ENCODE assay signal across 8 cellular contexts in the genomic region with DNA sequence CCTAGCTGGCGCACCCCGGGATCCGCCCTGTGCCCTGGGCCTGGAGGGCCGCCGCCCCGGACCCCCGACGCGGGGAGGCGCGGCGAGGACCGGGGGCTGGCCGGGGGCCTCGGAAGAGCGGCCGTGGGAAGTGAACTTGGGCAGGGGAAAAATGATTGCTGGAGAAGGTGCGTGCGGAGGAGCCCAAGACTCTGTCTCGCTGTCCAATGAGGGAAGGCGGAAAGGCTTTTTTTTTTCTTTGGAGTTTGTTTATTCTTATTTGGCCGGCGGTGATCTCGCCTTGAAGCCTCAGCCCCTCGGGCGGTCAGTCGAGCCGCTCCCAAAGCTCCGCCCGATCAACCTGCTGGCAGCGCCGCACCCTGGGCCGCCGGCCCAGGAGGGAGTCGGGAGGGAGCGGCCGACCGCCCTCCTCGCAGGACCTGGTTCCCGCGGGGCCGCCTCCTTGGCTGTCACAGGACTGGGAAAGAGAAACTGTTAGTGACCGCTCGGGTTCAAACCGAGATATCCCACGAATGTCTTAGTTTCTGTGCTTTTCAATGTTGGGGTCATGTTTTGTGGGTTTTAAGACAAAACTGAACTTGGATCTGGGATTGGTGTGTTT. TPM values are rescaled to one million over a fixed set of nuclear protein-coding genes. Genes with fewer than 3 reads are reported as not detected.
DNase-seq lines count a peak whose midpoint lies in the region; ATAC-seq, FAIRE-seq and TF ChIP-seq lines count a peak whose summit lies in the region.

No MANE protein-coding gene starts in this region.

- dilution Hi-C loops in IMR-90 (cut with HindIII; ENCODE audit: low sequenced_read_pairs, unreplicated experiment) (no loop called here), keratinocyte (cut with MboI; ENCODE audit: extremely low pct_ligation_motif_present, low sequenced_read_pairs) (no loop called here)

- no peak for TF ChIP-seq RAD21 in IMR-90 (IDR thresholded peaks at IDR 0.05; ENCODE audit: low read length)

- DNase-seq in IMR-90 (peak; percentile 54), WTC11 (ENCODE audit: low spot score) (peak; percentile 43), keratinocyte (ENCODE audit: low read depth, low spot score) (no peak), putamen (ENCODE audit: low spot score) (no peak), NCI-H2107 treated with DMSO at 0.1 percent for 48 hours (lab: John Stamatoyannopoulos, UW; ENCODE audit: unreplicated experiment) (no peak)
- DNase-seq in central memory CD8-positive, alpha-beta T cell (ENCODE audit: low spot score in 2 of 2): no peak
- peak; percentile 37 for DNase-seq in stimulated activated CD4-positive, alpha-beta T cell treated with anti-CD3 and anti-CD28 coated beads, Interleukin-12 subunit alpha, Interleukin-12 subunit beta, amount 100 ng/mL, for 4 hours

- H3K4me1 ChIP-seq in IMR-90 (ENCODE audit: control insufficient read depth, insufficient read depth, low read length): no peaks in the 10 kb centered on the region
- H3K4me1 ChIP-seq in keratinocyte (ENCODE audit: control insufficient read depth, extremely low read depth, insufficient read depth, low read length): peaks cover 14% of the 10 kb centered on the region

- H3K4me3 ChIP-seq in GM12875 (ENCODE audit: low read depth, low read length): peak overlapping the region; percentile 94
- peak overlapping the region; percentile 69 for H3K4me3 ChIP-seq in IMR-90 (ENCODE audit: insufficient read depth, low read depth, low read length)
- H3K4me3 ChIP-seq in keratinocyte (ENCODE audit: control insufficient read depth in 2 of 3, extremely low read depth in 1 of 3, insufficient read depth in 2 of 3, low read depth in 1 of 3, low read length in 3 of 3): peak overlapping the region; percentile 79 to 92 (median 85)

- BruUV-seq in IMR-90 (replicated peaks; lab: Mats Ljungman, UMichigan): no TSS peak

- H2BK20ac ChIP-seq in IMR-90 (ENCODE audit: low read depth, low read length): no peak overlapping the region

- H3K23ac ChIP-seq in IMR-90 (ENCODE audit: low read depth, low read length): peak overlapping the region; percentile 96; the same call in 1 of the 2 replicates

- peak overlapping the region; percentile 22; the same call in 1 of the 2 replicates for H2AK5ac ChIP-seq in IMR-90 (ENCODE audit: low read depth, low read length)

- H4K20me1 ChIP-seq in IMR-90 (ENCODE audit: insufficient read depth, low read length): peaks cover 21% of the 10 kb centered on the region
- H4K20me1 ChIP-seq in keratinocyte (ENCODE audit: control insufficient read depth, extremely low read depth, insufficient read depth, low read length): peaks cover 4% of the 10 kb centered on the region

- WGBS in IMR-90 (ENCODE audit: extremely low coverage in 2 of 2, insufficient read length in 1 of 2), 2 experiments: 0% methylated on average over 10 of the region's 46 CpGs; no CpG with 5 or more reads in 1 of the 2 experiments

- peaks cover 55% of the 10 kb centered on the region for H3K79me2 ChIP-seq in keratinocyte (ENCODE audit: control insufficient read depth, insufficient read depth, low read length)

- peak overlapping the region; percentile 43; the same call in 1 of the 2 replicates for H2BK120ac ChIP-seq in IMR-90 (ENCODE audit: low read depth, low read length)

- POLR2A ChIA-PET in IMR-90 (lab: Charles Lee; ENCODE audit: unreplicated experiment): interaction anchor here (0.7 kb wide), 1 partner anchor 1355 kb away, joined by 5 read pairs; no protein-coding TSS in a partner anchor
- POLR2A ChIA-PET in WTC11 (lab: Charles Lee): no interaction called here

- intact Hi-C loops in IMR-90 (cut with micrococcal nuclease): loop anchor here (5.0 kb wide), 4 partner anchors 88 to 1112 kb away; no protein-coding TSS in a partner anchor

- H2AFZ ChIP-seq in IMR-90 (replicated peaks; ENCODE audit: low read length, poor library complexity) (peak overlapping the region; percentile 83), keratinocyte (ENCODE audit: control insufficient read depth, low read length) (peak overlapping the region; percentile 34)

- H3K9me3 Mint-ChIP-seq in WTC11: no peaks in the 10 kb centered on the region
- no peaks in the 10 kb centered on the region for H3K9me3 Mint-ChIP-seq in central memory CD8-positive, alpha-beta T cell

- peak overlapping the region; percentile 69; the same call in 1 of the 2 replicates for H3K4ac ChIP-seq in IMR-90 (ENCODE audit: low read depth, low read length)

- H2BK15ac ChIP-seq in IMR-90 (ENCODE audit: low read depth, low read length): peak overlapping the region; percentile 27; the same call in 1 of the 3 replicates

- H3K27ac ChIP-seq in IMR-90 (ENCODE audit: insufficient read depth, low read length) (peak overlapping the region; percentile 78), keratinocyte (ENCODE audit: control insufficient read depth, insufficient read depth, low read length) (peak overlapping the region; percentile 98)

- in situ Hi-C loops in IMR-90 (cut with MboI; ENCODE audit: low sequenced_read_pairs): loop anchor here (10.0 to 25.0 kb wide), 4 partner anchors 682 to 1350 kb away; partner anchors contain the start of gene FAM200B

- peak overlapping the region in 1 of 2 experiments; percentile 76; a peak in 1 of 4 replicates for H4K8ac ChIP-seq in IMR-90 (ENCODE audit: low read depth in 2 of 2, low read length in 2 of 2)

- 0 out of 2 replicates have a peak overlapping the region, but pooled peaks have one; percentile 29 for H4K91ac ChIP-seq in IMR-90 (ENCODE audit: insufficient read depth, low read depth, low read length)

- peaks cover 26% of the 10 kb centered on the region for H3K27me3 Mint-ChIP-seq in WTC11 (ENCODE audit: low read depth)
- H3K27me3 Mint-ChIP-seq in central memory CD8-positive, alpha-beta T cell: no peaks in the 10 kb centered on the region

- peak overlapping the region; percentile 87; the same call in 1 of the 2 replicates for H3K14ac ChIP-seq in IMR-90 (replicated peaks; ENCODE audit: low read depth, low read length)

- no peak overlapping the region for H3K27ac Mint-ChIP-seq in WTC11
- H3K27ac Mint-ChIP-seq in central memory CD8-positive, alpha-beta T cell (ENCODE audit: low read depth): peak overlapping the region; percentile 82

- peak overlapping the region; percentile 90; the same call in 1 of the 2 replicates for H3K4me2 ChIP-seq in IMR-90 (ENCODE audit: low read depth, low read length)
- H3K4me2 ChIP-seq in keratinocyte (ENCODE audit: control insufficient read depth, extremely low read depth, insufficient read depth, low read depth, low read length): peak overlapping the region; percentile 94

- H4K5ac ChIP-seq in IMR-90 (ENCODE audit: low read depth, low read length): peak overlapping the region; percentile 19; the same call in 1 of the 2 replicates

- H3K56ac ChIP-seq in IMR-90 (ENCODE audit: extremely low read depth, insufficient read depth, low read length): peak overlapping the region; percentile 87; the same call in 1 of the 2 replicates

- no peaks in the 10 kb centered on the region for H3K36me3 Mint-ChIP-seq in WTC11
- peaks cover 41% of the 10 kb centered on the region for H3K36me3 Mint-ChIP-seq in central memory CD8-positive, alpha-beta T cell (ENCODE audit: insufficient read depth)

- peak overlapping the region; percentile 88 for H2AK9ac ChIP-seq in IMR-90 (replicated peaks; ENCODE audit: low read depth, low read length, poor library complexity)

- no peak for FAIRE-seq in keratinocyte (lab: Jason Lieb, UNC)

- H3K27me3 ChIP-seq in IMR-90 (ENCODE audit: control insufficient read depth, insufficient read depth, low read length) (no peaks in the 10 kb centered on the region), keratinocyte (ENCODE audit: control insufficient read depth, extremely low read depth, insufficient read depth, low read length) (no peaks in the 10 kb centered on the region)

- H3K4me1 Mint-ChIP-seq in WTC11: peaks cover 42% of the 10 kb centered on the region
- H3K4me1 Mint-ChIP-seq in central memory CD8-positive, alpha-beta T cell: peaks cover 33% of the 10 kb centered on the region

- peaks cover 0 to 13% of the 10 kb centered on the region in 2 experiments for H3K79me1 ChIP-seq in IMR-90 (ENCODE audit: low read depth in 1 of 2, low read length in 2 of 2)

- H3K9me1 ChIP-seq in IMR-90 (ENCODE audit: insufficient read depth, low read length): no peaks in the 10 kb centered on the region
- no peaks in the 10 kb centered on the region for H3K9me1 ChIP-seq in keratinocyte (ENCODE audit: control insufficient read depth, extremely low read depth, insufficient read depth, low read length)

- H3K18ac ChIP-seq in IMR-90 (ENCODE audit: low read depth, low read length): peak overlapping the region; percentile 77; the same call in 1 of the 2 replicates

- peak; percentile 65; the same call in 1 of the 2 replicates for TF ChIP-seq POLR2A in IMR-90 (IDR thresholded peaks at IDR 0.05; ENCODE audit: low read depth, low read length)

- ATAC-seq in IMR-90 (ENCODE audit: low read depth): no peak
- no peak for ATAC-seq in WTC11
- no peak for ATAC-seq in central memory CD8-positive, alpha-beta T cell (replicated peaks; ENCODE audit: extremely low read depth, poor library complexity, severe bottlenecking)

- peak overlapping the region; percentile 79 for H3K4me3 Mint-ChIP-seq in WTC11
- H3K4me3 Mint-ChIP-seq in central memory CD8-positive, alpha-beta T cell: peak overlapping the region; percentile 92

- CTCF ChIA-PET in IMR-90 (lab: Yijun Ruan, JAX) (interaction anchor here (0.6 kb wide), 1 partner anchor 843 kb away, joined by 3 read pairs; no protein-coding TSS in a partner anchor), WTC11 (lab: Charles Lee) (no interaction called here)

- H3K36me3 ChIP-seq in IMR-90 (ENCODE audit: control insufficient read depth, insufficient read depth, low read length): peaks cover 6% of the 10 kb centered on the region
- peaks cover 0 to 5% of the 10 kb centered on the region in 2 experiments for H3K36me3 ChIP-seq in keratinocyte (ENCODE audit: control insufficient read depth in 2 of 2, extremely low read depth in 1 of 2, insufficient read depth in 2 of 2, low read length in 2 of 2)

- peak overlapping the region; percentile 86 for H3K9ac ChIP-seq in IMR-90 (ENCODE audit: low read depth, low read length)
- peak overlapping the region; percentile 96 for H3K9ac ChIP-seq in keratinocyte (ENCODE audit: control insufficient read depth, extremely low read depth, insufficient read depth, low read length)

- no peaks in the 10 kb centered on the region for H3K9me3 ChIP-seq in IMR-90 (ENCODE audit: control insufficient read depth, insufficient read depth, low read length)
- H3K9me3 ChIP-seq in keratinocyte (ENCODE audit: control insufficient read depth, low read depth, low read length): no peaks in the 10 kb centered on the region

- TF ChIP-seq CTCF in GM12875 (IDR thresholded peaks at IDR 0.05; ENCODE audit: borderline replicate concordance, insufficient read depth, low read depth, low read length) (no peak), IMR-90 (conservative IDR thresholded peaks at IDR 0.05; ENCODE audit: low read depth, low read length) (no peak), WTC11 (IDR thresholded peaks at IDR 0.05) (no peak), keratinocyte (optimal IDR thresholded peaks at IDR 0.05 in 1 of 3, IDR thresholded peaks at IDR 0.05 in 1 of 3, conservative IDR thresholded peaks at IDR 0.05 in 1 of 3; ENCODE audit: extremely low read depth in 1 of 3, insufficient read depth in 2 of 3, low read length in 3 of 3) (no peak)

- H2BK5ac ChIP-seq in IMR-90 (ENCODE audit: low read depth, low read length, poor library complexity, severe bottlenecking): peak overlapping the region; percentile 84

RNA-seq across cellular contexts. Expression of gene CPEB2, which starts 2.5 kb away (rescaled TPM):
- total RNA-seq in IMR-90 (2012; rRNA removed) (10.6 and 18.1 TPM in 2 replicates), WTC11 (2021) (2.5 to 3.3 TPM (median 2.8 TPM) in 3 replicates)
- polyA plus RNA-seq in IMR-90 (2012; rRNA removed) (9.4 and 12.0 TPM in 2 replicates), keratinocyte (7.6 to 15.1 TPM (median 10.2 TPM) in 3 replicates)
- 2.8 and 3.4 TPM in 2 replicates for polyA plus RNA-seq in IMR-90 (2012; cell fraction: cytosol; rRNA removed)
- 7.0 and 65.7 TPM in 2 replicates for polyA plus RNA-seq in IMR-90 (2012; cell fraction: nucleus; rRNA removed; ENCODE audit: low replicate concordance)
- 15.3 TPM for polyA plus RNA-seq in keratinocyte (2011; ENCODE audit: low read depth)
- 5.7 and 11.8 TPM in 2 replicates for polyA plus RNA-seq in keratinocyte (2011; cell fraction: cytosol; rRNA removed)
- 25.5 and 37.2 TPM in 2 replicates for polyA plus RNA-seq in keratinocyte (2011; cell fraction: nucleus; rRNA removed)
- 8.7 and 21.9 TPM in 2 replicates for polyA plus RNA-seq in keratinocyte (2012; ENCODE audit: low replicate concordance)
- 5.4 to 24.8 TPM (median 16.1 TPM) in 3 replicates for polyA minus RNA-seq in keratinocyte
- 6.3 TPM for polyA minus RNA-seq in keratinocyte (2011; cell fraction: cytosol; rRNA and poly(A)+ RNA removed)
- polyA minus RNA-seq in keratinocyte (2011; cell fraction: nucleus; rRNA and poly(A)+ RNA removed): 19.0 and 46.3 TPM in 2 replicates

Comparison
In these comparisons a context has a peak if more than half of its experiments do, and no peak if none do; other contexts are left out.
1. DNase-seq: peak in IMR-90 (single experiment), WTC11 (single experiment) and stimulated activated CD4-positive, alpha-beta T cell treated with anti-CD3 and anti-CD28 coated beads, Interleukin-12 subunit alpha, Interleukin-12 subunit beta, amount 100 ng/mL, for 4 hours (single experiment); none in central memory CD8-positive, alpha-beta T cell (0 of 2), keratinocyte (single experiment), putamen (single experiment) and NCI-H2107 treated with DMSO at 0.1 percent for 48 hours (single experiment).
2. Peak in every context shown above with its lines, with median percentiles within 50 percentile points of each other: H3K4me3 ChIP-seq.